28 cellular contexts compared by ENCODE assay signal in the genomic region with DNA sequence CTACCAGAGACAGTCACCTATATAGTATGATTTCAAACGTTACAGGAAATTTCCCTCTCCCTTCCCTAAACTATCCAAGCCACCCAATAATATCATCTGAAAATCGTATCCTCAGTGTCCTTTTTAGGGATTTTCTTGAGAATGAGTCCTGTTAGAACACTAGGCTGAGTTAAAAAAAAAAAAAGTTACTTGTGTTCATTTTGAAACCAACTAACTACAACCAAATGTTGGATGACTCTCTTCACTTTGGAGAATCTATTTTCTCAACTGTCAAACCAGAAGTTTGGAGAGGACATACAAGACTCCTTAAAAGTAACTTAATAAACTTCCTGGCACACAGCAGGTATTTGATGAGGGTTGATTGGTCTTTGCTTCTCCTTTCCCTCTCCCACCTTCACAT.
"Had no signal": no experiment of that assay in that cellular context is flagged by ENCODE, and none has a peak within 500 bp of the region (broad histone marks: within the 10 kb centered on the region; RNA-seq: fewer than 3 reads in every experiment).

No MANE protein-coding gene starts in this region.

- H3K9me3 Mint-ChIP-seq: nephron; neural progenitor cell; stimulated activated effector memory CD8-positive, alpha-beta T cell treated with anti-CD3 and anti-CD28 coated beads, Interleukin-12 subunit alpha, Interleukin-12 subunit beta, amount 100 ng/mL, for 72 hours; stimulated activated naive CD8-positive, alpha-beta T cell treated with anti-CD3 and anti-CD28 coated beads, Interleukin-15, Interleukin-2, amounts not matched to agents 100 ng/mL and 50 ng/mL, for 24 hours had no signal

- H3K27me3 ChIP-seq: neural progenitor cell, ovary, right lobe of liver, stomach, testis, tibial artery, transverse colon, upper lobe of right lung, uterus had no signal

- H3K27ac Mint-ChIP-seq: nephron; neural progenitor cell; progenitor cell of endocrine pancreas; stimulated activated effector memory CD8-positive, alpha-beta T cell treated with anti-CD3 and anti-CD28 coated beads, Interleukin-12 subunit alpha, Interleukin-12 subunit beta, amount 100 ng/mL, for 72 hours; stimulated activated naive B cell treated with anti-CD40 and anti-IgM and Interleukin-4, amounts not matched to agents 10 μg/mL and 1 μg/mL and 100 μg/mL, for 72 hours; stimulated activated naive CD8-positive, alpha-beta T cell treated with anti-CD3 and anti-CD28 coated beads, Interleukin-15, Interleukin-2, amounts not matched to agents 100 ng/mL and 50 ng/mL, for 24 hours; type B pancreatic cell had no signal

- H3K36me3 Mint-ChIP-seq: naive B cell; naive thymus-derived CD8-positive, alpha-beta T cell; neural progenitor cell; stimulated activated effector memory CD8-positive, alpha-beta T cell treated with anti-CD3 and anti-CD28 coated beads, Interleukin-12 subunit alpha, Interleukin-12 subunit beta, amount 100 ng/mL, for 72 hours; stimulated activated naive B cell treated with anti-CD40 and anti-IgM and Interleukin-4, amounts not matched to agents 10 μg/mL and 1 μg/mL and 100 μg/mL, for 72 hours; type B pancreatic cell had no signal

- H3K4me1 ChIP-seq: neural progenitor cell, psoas muscle, right lobe of liver, stomach, testis, tibial artery, transverse colon, upper lobe of right lung, uterus had no signal

- H3K27me3 Mint-ChIP-seq: progenitor cell of endocrine pancreas; stimulated activated naive CD8-positive, alpha-beta T cell treated with anti-CD3 and anti-CD28 coated beads, Interleukin-15, Interleukin-2, amounts not matched to agents 100 ng/mL and 50 ng/mL, for 24 hours had no signal

- ATAC-seq: naive thymus-derived CD8-positive, alpha-beta T cell; psoas muscle; right lobe of liver; stimulated activated effector memory CD8-positive, alpha-beta T cell treated with anti-CD3 and anti-CD28 coated beads, Interleukin-12 subunit alpha, Interleukin-12 subunit beta, amount 100 ng/mL, for 72 hours; stimulated activated naive B cell treated with anti-CD40 and anti-IgM and Interleukin-4, amounts not matched to agents 10 μg/mL and 1 μg/mL and 100 μg/mL, for 72 hours; upper lobe of right lung had no signal

- H3K4me3 Mint-ChIP-seq: naive B cell; naive thymus-derived CD8-positive, alpha-beta T cell; nephron; neural progenitor cell; stimulated activated effector memory CD8-positive, alpha-beta T cell treated with anti-CD3 and anti-CD28 coated beads, Interleukin-12 subunit alpha, Interleukin-12 subunit beta, amount 100 ng/mL, for 72 hours; stimulated activated naive B cell treated with anti-CD40 and anti-IgM and Interleukin-4, amounts not matched to agents 10 μg/mL and 1 μg/mL and 100 μg/mL, for 72 hours; stimulated activated naive CD8-positive, alpha-beta T cell treated with anti-CD3 and anti-CD28 coated beads, Interleukin-15, Interleukin-2, amounts not matched to agents 100 ng/mL and 50 ng/mL, for 24 hours; type B pancreatic cell had no signal

- H3K36me3 ChIP-seq: neural progenitor cell, ovary, right lobe of liver, stomach, tibial artery, transverse colon, upper lobe of right lung, uterus had no signal

- H3K27ac ChIP-seq: neural progenitor cell, ovary, parathyroid adenoma, psoas muscle, right lobe of liver, stomach, testis, tibial artery, transverse colon, upper lobe of right lung, uterus had no signal

- H3K9ac ChIP-seq: neural progenitor cell, parathyroid adenoma had no signal

- H3K4me2 ChIP-seq: neural progenitor cell had no signal

- H3K79me2 ChIP-seq: parathyroid adenoma had no signal

- DNase-seq: naive B cell; naive thymus-derived CD8-positive, alpha-beta T cell; occipital lobe; ovary; posterior cingulate gyrus; psoas muscle; right cardiac atrium; right lobe of liver; stimulated activated CD4-positive, alpha-beta T cell treated with anti-CD3 and anti-CD28 coated beads, Interleukin-15, amount 100 ng/mL, for 24 hours; stimulated activated CD4-positive, alpha-beta T cell treated with anti-CD3 and anti-CD28 coated beads, Interleukin-2, amount 100 ng/mL, for 24 hours; stimulated activated CD4-positive, alpha-beta T cell treated with anti-CD3 and anti-CD28 coated beads, Interleukin-2, amount 100 ng/mL, for 48 hours; stimulated activated CD4-positive, alpha-beta T cell treated with anti-CD3 and anti-CD28 coated beads, Interleukin-4, amount 100 ng/mL, for 24 hours; stimulated activated naive B cell treated with anti-CD40 and anti-IgM and Interleukin-4, amounts not matched to agents 10 μg/mL and 1 μg/mL and 100 μg/mL, for 72 hours; stimulated activated naive CD4-positive, alpha-beta T cell treated with Interleukin-2 at 50 U/mL for 16 hours; stomach; testis; tibial artery; transverse colon; upper lobe of right lung; uterus had no signal

- H2AFZ ChIP-seq: neural progenitor cell, parathyroid adenoma had no signal

- H3K4me1 Mint-ChIP-seq: neural progenitor cell; stimulated activated effector memory CD8-positive, alpha-beta T cell treated with anti-CD3 and anti-CD28 coated beads, Interleukin-12 subunit alpha, Interleukin-12 subunit beta, amount 100 ng/mL, for 72 hours had no signal

- H3K9me3 ChIP-seq: ovary, psoas muscle, right lobe of liver, testis, tibial artery, transverse colon, upper lobe of right lung, uterus had no signal

- H3K4me3 ChIP-seq: neural progenitor cell, ovary, psoas muscle, right lobe of liver, skin epidermis, stomach, testis, tibial artery, transverse colon, upper lobe of right lung, uterus had no signal
